In the genomic region with DNA sequence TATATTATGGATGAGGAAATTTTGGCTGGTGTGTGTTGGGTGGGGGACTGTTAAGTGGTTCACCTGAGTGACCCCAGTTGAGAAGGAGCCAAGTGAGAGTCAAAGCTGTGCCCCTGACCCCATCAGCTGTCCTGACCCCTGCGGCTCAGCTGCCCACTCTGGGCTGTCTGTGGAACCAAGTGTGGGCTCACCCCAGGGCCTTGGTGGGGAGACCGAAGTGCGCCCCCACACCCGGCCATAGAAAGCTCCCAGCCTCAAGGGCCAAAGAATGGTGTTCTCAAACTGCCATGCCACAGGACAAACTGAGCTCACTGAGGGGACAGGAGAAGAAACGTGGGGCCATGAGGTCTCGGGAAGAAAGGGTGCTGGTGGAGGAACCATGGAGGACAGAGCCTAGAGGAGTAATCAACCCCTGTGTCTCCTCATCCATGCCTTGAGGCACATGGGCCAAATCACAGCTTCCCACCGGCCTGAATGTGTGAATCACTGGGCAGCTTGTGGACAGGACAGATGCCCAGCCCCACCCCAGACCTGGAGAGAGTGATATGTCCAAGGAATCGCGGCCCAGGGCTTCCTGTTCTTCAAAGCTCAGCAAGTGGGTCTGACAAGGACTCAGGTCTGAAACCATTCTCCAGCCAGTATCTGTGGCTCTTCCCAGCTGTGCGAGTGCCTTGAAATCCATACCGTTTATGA, we compare ENCODE assay signal across 20 cellular contexts.
DNase-seq lines count a peak whose midpoint lies in the region; ATAC-seq and TF ChIP-seq lines count a peak whose summit lies in the region.
"Had no signal": no experiment of that assay in that cellular context is flagged by ENCODE, and none has a peak within 500 bp of the region (broad histone marks: within the 10 kb centered on the region; RNA-seq: fewer than 3 reads in every experiment).

No MANE protein-coding gene starts in this region.

- no peak overlapping the region for H2BK5ac ChIP-seq in mesenchymal stem cell (ENCODE audit: low read depth, low read length, poor library complexity, severe bottlenecking)

- H3K9ac ChIP-seq in mesenchymal stem cell (ENCODE audit: low read length): no peak overlapping the region

- H3K23ac ChIP-seq in mesenchymal stem cell (ENCODE audit: low read length in 2 of 2): no peak overlapping the region

- H3K4me1 ChIP-seq in breast epithelium (no peaks in the 10 kb centered on the region), mesenchymal stem cell (ENCODE audit: control insufficient read depth, insufficient read depth, low read depth, low read length) (peaks cover 16% of the 10 kb centered on the region), gastroesophageal sphincter (no peaks in the 10 kb centered on the region)
- H3K4me1 ChIP-seq: SJSA1 had no signal

- H3K27me3 ChIP-seq in breast epithelium (no peaks in the 10 kb centered on the region), mesenchymal stem cell (ENCODE audit: control insufficient read depth in 1 of 2, insufficient read depth in 1 of 2, low read length in 2 of 2) (peaks cover 0 to 6% of the 10 kb centered on the region in 2 experiments), gastroesophageal sphincter (no peaks in the 10 kb centered on the region)
- H3K27me3 ChIP-seq: BE2C, SJSA1 had no signal

- H3K36me3 ChIP-seq in breast epithelium (no peaks in the 10 kb centered on the region), mesenchymal stem cell (ENCODE audit: control insufficient read depth in 1 of 2, insufficient read depth in 2 of 2, low read depth in 1 of 2, low read length in 2 of 2) (no peaks in the 10 kb centered on the region), gastroesophageal sphincter (no peaks in the 10 kb centered on the region)
- H3K36me3 ChIP-seq: BE2C, SJSA1 had no signal

- H3K9me3 ChIP-seq in breast epithelium (no peaks in the 10 kb centered on the region), mesenchymal stem cell (ENCODE audit: control insufficient read depth, low read length) (no peaks in the 10 kb centered on the region), gastroesophageal sphincter (no peaks in the 10 kb centered on the region)
- H3K9me3 ChIP-seq: BE2C, SJSA1 had no signal

- CTCF ChIA-PET in MCF 10A (lab: Yijun Ruan, JAX): interaction anchor here (0.5 to 1.9 kb wide), 4 partner anchors 9 to 107 kb away, joined by 3 to 10 read pairs (median 6); no protein-coding TSS in a partner anchor
- CTCF ChIA-PET in RWPE1 (lab: Yijun Ruan, JAX): interaction anchor here (1.1 to 1.9 kb wide), 2 partner anchors 9 to 24 kb away, joined by 4 to 8 read pairs; no protein-coding TSS in a partner anchor

- TF ChIP-seq POLR2A in breast epithelium (IDR thresholded peaks at IDR 0.05) (no peak), gastroesophageal sphincter (IDR thresholded peaks at IDR 0.05) (no peak)

- H3K14ac ChIP-seq in mesenchymal stem cell (ENCODE audit: low read length in 2 of 2): no peak overlapping the region

- no peak overlapping the region for H3K4me3 ChIP-seq in breast epithelium
- H3K4me3 ChIP-seq in mesenchymal stem cell (ENCODE audit: insufficient read depth in 1 of 2, low read depth in 1 of 2, low read length in 2 of 2): no peak overlapping the region
- H3K4me3 ChIP-seq in gastroesophageal sphincter: no peak overlapping the region
- H3K4me3 ChIP-seq: SJSA1 had no signal

- peak overlapping the region; percentile 63 for H3K27ac Mint-ChIP-seq in MCF 10A (ENCODE audit: low read depth, unreplicated experiment)
- H3K27ac Mint-ChIP-seq: H9 had no signal

- WGBS in mesenchymal stem cell: 92% methylated on average over 11 of the region's 11 CpGs
- WGBS in gastroesophageal sphincter (ENCODE audit: low coverage in 1 of 2), 2 donors: 93 to 100% methylated on average over 2 of the region's 11 CpGs

- H2BK120ac ChIP-seq in mesenchymal stem cell (ENCODE audit: low read depth, low read length): no peak overlapping the region

- H2AK5ac ChIP-seq in mesenchymal stem cell (ENCODE audit: low read length, severe bottlenecking): no peak overlapping the region

- ATAC-seq in gastroesophageal sphincter: no peak
- ATAC-seq: Panc1, Right ventricle myocardium inferior had no signal

- no peak overlapping the region for H2BK12ac ChIP-seq in mesenchymal stem cell (ENCODE audit: low read length in 2 of 2)

- H3K27ac ChIP-seq in breast epithelium (no peak overlapping the region), RWPE1 (peak overlapping the region; percentile 82), mesenchymal stem cell (ENCODE audit: low read length, poor library complexity, severe bottlenecking) (no peak overlapping the region), gastroesophageal sphincter (no peak overlapping the region)
- H3K27ac ChIP-seq: SJSA1 had no signal

- H3K4me2 ChIP-seq in mesenchymal stem cell (ENCODE audit: low read length, poor library complexity, severe bottlenecking): no peak overlapping the region

- intact Hi-C loops in MCF 10A (cut with micrococcal nuclease) (no loop called here), breast epithelium (cut with DNase I; ENCODE audit: low total_unique reads) (no loop called here)

- H4K8ac ChIP-seq in mesenchymal stem cell (ENCODE audit: low read length): peak overlapping the region; percentile 14

- DNase-seq in MCF 10A (ENCODE audit: unreplicated experiment): peak; percentile 31
- DNase-seq in breast epithelium (ENCODE audit: low spot score in 2 of 2): no peak
- no peak for DNase-seq in RWPE1 (ENCODE audit: low spot score)
- no peak for DNase-seq in mesenchymal stem cell
- DNase-seq in NCI-H526 treated with DMSO at 0.1 percent for 48 hours (lab: John Stamatoyannopoulos, UW): no peak
- no peak for DNase-seq in anterior cingulate cortex (lab: John Stamatoyannopoulos, UW)
- DNase-seq: BE2C, COR-L47, DMS 273 treated with DMSO at 0.1 percent for 48 hours, DMS79 treated with DMSO at 0.1 percent for 48 hours, H9, NCI-H1092 treated with DMSO at 0.1 percent for 48 hours, NCI-H1436 treated with DMSO at 0.1 percent for 48 hours, NCI-H1930, NCI-H2227 treated with DMSO at 0.1 percent for 48 hours, NCI-H510A had no signal

- no peak overlapping the region for H3K18ac ChIP-seq in mesenchymal stem cell (ENCODE audit: low read depth in 1 of 2, low read length in 2 of 2)

- TF ChIP-seq CTCF in MCF 10A (IDR thresholded peaks at IDR 0.05; ENCODE audit: unreplicated experiment) (no peak), breast epithelium (IDR thresholded peaks at IDR 0.05) (no peak), RWPE1 (conservative IDR thresholded peaks at IDR 0.05; ENCODE audit: low read depth) (no peak), gastroesophageal sphincter (IDR thresholded peaks at IDR 0.05) (no peak)

- no peak overlapping the region for H2AFZ ChIP-seq in mesenchymal stem cell (ENCODE audit: low read depth, low read length)

- H3K79me1 ChIP-seq in mesenchymal stem cell (replicated peaks; ENCODE audit: low read length, poor library complexity, severe bottlenecking): no peaks in the 10 kb centered on the region

- no peak for TF ChIP-seq EP300 in gastroesophageal sphincter (IDR thresholded peaks at IDR 0.05)

- H3K4me1 Mint-ChIP-seq in MCF 10A (ENCODE audit: insufficient read depth, unreplicated experiment): peaks cover 45% of the 10 kb centered on the region

- H3K4ac ChIP-seq in mesenchymal stem cell (ENCODE audit: low read depth in 1 of 2, low read length in 2 of 2): no peak overlapping the region

- POLR2A ChIA-PET in MCF 10A (lab: Yijun Ruan, JAX): interaction anchor here (1.0 to 1.5 kb wide), 4 partner anchors 9 to 190 kb away, joined by 4 to 6 read pairs (median 4); partner anchors contain the start of gene CACUL1
- POLR2A ChIA-PET in RWPE1 (lab: Yijun Ruan, JAX; ENCODE audit: low non-redundant PET): interaction anchor here (0.5 kb wide), 1 partner anchor 163 kb away, joined by 3 read pairs; no protein-coding TSS in a partner anchor

- H3K9me3 Mint-ChIP-seq in MCF 10A (ENCODE audit: unreplicated experiment): no peaks in the 10 kb centered on the region
- H3K9me3 Mint-ChIP-seq: H9 had no signal

- H2BK15ac ChIP-seq in mesenchymal stem cell (ENCODE audit: low read depth, poor library complexity, severe bottlenecking): no peak overlapping the region

- no peaks in the 10 kb centered on the region for H3K36me3 Mint-ChIP-seq in MCF 10A (ENCODE audit: insufficient read depth, unreplicated experiment)

- no peaks in the 10 kb centered on the region for H3K27me3 Mint-ChIP-seq in MCF 10A (ENCODE audit: insufficient read depth, unreplicated experiment)

- no TSS peak for BruUV-seq in MCF 10A (replicated peaks; lab: Mats Ljungman, UMichigan)

- H3K4me3 Mint-ChIP-seq in MCF 10A (ENCODE audit: unreplicated experiment): peak overlapping the region; percentile 55
- H3K4me3 Mint-ChIP-seq: H9 had no signal

- H4K91ac ChIP-seq in mesenchymal stem cell (ENCODE audit: low read length): no peak overlapping the region
